Comparison of ENCODE assay signal across 8 cellular contexts in genomic region chr7:152464312-152465117, GRCh38. TPM values are rescaled to one million over a fixed set of nuclear protein-coding genes. Genes with fewer than 3 reads are reported as not detected.
DNase-seq lines count a peak whose midpoint lies in the region; ATAC-seq, FAIRE-seq and TF ChIP-seq lines count a peak whose summit lies in the region.

No MANE protein-coding gene starts in this region.

- RAD21 ChIA-PET in GM12878 (lab: Charles Lee; ENCODE audit: unreplicated experiment), result interaction anchor here (0.8 to 3.1 kb wide), 4 partner anchors 30 to 242 kb away, joined by 3 to 16 read pairs (median 5); no protein-coding TSS in a partner anchor

- H3K4me1 Mint-ChIP-seq in T-helper 2 cell treated with Interferon-gamma antibody and Interleukin-4, amounts not matched to agents 5 μg/mL and 100 μg/mL, for 36 hours (ENCODE audit: low read depth), result peaks cover 8% of the 10 kb centered on the region

- TF ChIP-seq CTCF in LNCaP clone FGC (IDR thresholded peaks at IDR 0.05; ENCODE audit: control insufficient read depth, extremely low read depth, insufficient read depth), result no peak
- no peak for TF ChIP-seq CTCF in GM12878 (IDR thresholded peaks at IDR 0.05 in 2 of 3, conservative IDR thresholded peaks at IDR 0.05 in 1 of 3; ENCODE audit: control insufficient read depth in 2 of 3, extremely low read depth in 1 of 3, insufficient read depth in 1 of 3, low read depth in 3 of 3, low read length in 3 of 3)
- TF ChIP-seq CTCF in gastrocnemius medialis (IDR thresholded peaks at IDR 0.05 in 4 of 5, conservative IDR thresholded peaks at IDR 0.05 in 1 of 5), result peak in 2 of 5 experiments; percentile 21

- no peak; a peak in 2 of 4 replicates for TF ChIP-seq EP300 in GM12878 (IDR thresholded peaks at IDR 0.05; ENCODE audit: borderline replicate concordance in 1 of 2, control insufficient read depth in 1 of 2, low read depth in 2 of 2, low read length in 2 of 2)

- H3K27me3 ChIP-seq in GM12878 (replicated peaks in 1 of 2; ENCODE audit: control insufficient read depth in 2 of 2, insufficient read depth in 2 of 2, low read length in 1 of 2) (no peaks in the 10 kb centered on the region), iPS-15b (ENCODE audit: control insufficient read depth, insufficient read depth, low read length) (no peaks in the 10 kb centered on the region), gastrocnemius medialis (no peaks in the 10 kb centered on the region)

- peak; percentile 63 for ATAC-seq in GM12878
- peak; percentile 55 to 61 for ATAC-seq in gastrocnemius medialis

- WGBS in GM12878 (ENCODE audit: insufficient coverage, insufficient replicate concordance, low lambda C conversion rate, missing lambda C conversion rate), result 1% methylated on average over 54 of the region's 91 CpGs

- POLR2A ChIA-PET in GM12878 (lab: Charles Lee), result interaction anchor here (0.6 to 2.2 kb wide), 4 partner anchors 12 to 129 kb away, joined by 3 to 9 read pairs (median 5); no protein-coding TSS in a partner anchor

- peak overlapping the region; percentile 85 for H3K27ac Mint-ChIP-seq in T-helper 2 cell treated with Interferon-gamma antibody and Interleukin-4, amounts not matched to agents 5 μg/mL and 100 μg/mL, for 36 hours

- H3K4me1 ChIP-seq in GM12878 (ENCODE audit: control insufficient read depth, insufficient read depth, low read length) (no peaks in the 10 kb centered on the region; the same call in 1 of the 2 replicates), iPS-15b (ENCODE audit: control insufficient read depth, insufficient read depth, low read length) (peaks cover 8% of the 10 kb centered on the region), gastrocnemius medialis (peaks cover 11 to 13% of the 10 kb centered on the region in 2 donors)

- H3K36me3 ChIP-seq in GM12878 (ENCODE audit: control insufficient read depth in 2 of 2, insufficient read depth in 2 of 2, low read length in 1 of 2), result no peaks in the 10 kb centered on the region
- H3K36me3 ChIP-seq in iPS-15b (ENCODE audit: control insufficient read depth, insufficient read depth, low read length), result no peaks in the 10 kb centered on the region
- no peaks in the 10 kb centered on the region for H3K36me3 ChIP-seq in gastrocnemius medialis

- no peaks in the 10 kb centered on the region for H3K9me3 Mint-ChIP-seq in T-helper 2 cell treated with Interferon-gamma antibody and Interleukin-4, amounts not matched to agents 5 μg/mL and 100 μg/mL, for 36 hours

- peak overlapping the region; percentile 90 for H3K4me3 Mint-ChIP-seq in T-helper 2 cell treated with Interferon-gamma antibody and Interleukin-4, amounts not matched to agents 5 μg/mL and 100 μg/mL, for 36 hours

- peaks cover 10% of the 10 kb centered on the region for H3K79me2 ChIP-seq in GM12878 (ENCODE audit: control insufficient read depth, insufficient read depth, low read length)

- CTCF ChIA-PET in GM12878 (lab: Yijun Ruan, JAX), result no interaction called here

- BruUV-seq in GM12878 (replicated peaks; lab: Mats Ljungman, UMichigan), result TSS peak; percentile 93

- peak overlapping the region; percentile 96 for H3K9ac ChIP-seq in GM12878 (ENCODE audit: control insufficient read depth, insufficient read depth, low read length)
- H3K9ac ChIP-seq in iPS-15b (ENCODE audit: low read depth, low read length), result no peak overlapping the region

- H3K36me3 Mint-ChIP-seq in T-helper 2 cell treated with Interferon-gamma antibody and Interleukin-4, amounts not matched to agents 5 μg/mL and 100 μg/mL, for 36 hours (ENCODE audit: low read depth), result no peaks in the 10 kb centered on the region

- FAIRE-seq in H54 (lab: Jason Lieb, UNC) (no peak), GM12878 (lab: Jason Lieb, UNC) (peak; percentile 7)

- intact Hi-C loops in GM12878 (cut with micrococcal nuclease; ENCODE audit: unreplicated experiment), result loop anchor here (5.0 to 10.0 kb wide), 2 partner anchors 130 to 213 kb away; partner anchors contain the start of gene XRCC2
- intact Hi-C loops in gastrocnemius medialis (cut with DNase I; ENCODE audit: low total_unique reads), result loop anchor here (1.0 to 10.0 kb wide), 4 partner anchors 213 to 1380 kb away; partner anchors contain the start of genes ACTR3B, AGAP3, FASTK and TMUB1

- TF ChIP-seq RAD21 in GM12878 (IDR thresholded peaks at IDR 0.05; ENCODE audit: insufficient read depth, low read depth, low read length), result 0 out of 2 replicates have a peak, but pooled peaks have one; percentile 12

- peak overlapping the region; percentile 94 for H3K4me2 ChIP-seq in GM12878 (ENCODE audit: control insufficient read depth, insufficient read depth)

- no peaks in the 10 kb centered on the region for H3K27me3 Mint-ChIP-seq in T-helper 2 cell treated with Interferon-gamma antibody and Interleukin-4, amounts not matched to agents 5 μg/mL and 100 μg/mL, for 36 hours (ENCODE audit: low read depth)

- H3K9me3 ChIP-seq in GM12878 (replicated peaks; ENCODE audit: control insufficient read depth, insufficient read depth, low read length) (no peaks in the 10 kb centered on the region), iPS-15b (ENCODE audit: control insufficient read depth, insufficient read depth, low read length) (no peaks in the 10 kb centered on the region), gastrocnemius medialis (no peaks in the 10 kb centered on the region)

- H3K27ac ChIP-seq in GM12878 (ENCODE audit: control insufficient read depth, insufficient read depth) (peak overlapping the region; percentile 96), gastrocnemius medialis (peak overlapping the region; percentile 90 to 100 (median 98))

- H3K4me3 ChIP-seq in LNCaP clone FGC (ENCODE audit: low read depth, low read length), result peak overlapping the region; percentile 80
- peak overlapping the region; percentile 83 for H3K4me3 ChIP-seq in GM12878
- H3K4me3 ChIP-seq in iPS-15b (ENCODE audit: low read depth, low read length), result peak overlapping the region; percentile 79
- peak overlapping the region; percentile 77 to 99 (median 78) for H3K4me3 ChIP-seq in gastrocnemius medialis

- DNase-seq in NCI-H1436 (lab: John Stamatoyannopoulos, UW), result peak; percentile 56
- DNase-seq in NCI-H1436 treated with DMSO at 0.1 percent for 48 hours (lab: John Stamatoyannopoulos, UW), result no peak
- DNase-seq in H54 (ENCODE audit: insufficient read length, low spot score), result peak; percentile 74
- peak; percentile 34 for DNase-seq in LNCaP clone FGC (ENCODE audit: low read depth)
- DNase-seq in T-helper 2 cell treated with Interferon-gamma antibody and Interleukin-4, amounts not matched to agents 5 μg/mL and 100 μg/mL, for 36 hours (ENCODE audit: low spot score), result peak; percentile 81
- no peak for DNase-seq in GM12878 (ENCODE audit: low read depth, low spot score)
- peak; percentile 49 to 63 for DNase-seq in gastrocnemius medialis

- TF ChIP-seq POLR2A in H54 (IDR thresholded peaks at IDR 0.05; ENCODE audit: low read depth, low read length) (no peak), GM12878 (IDR thresholded peaks at IDR 0.05; ENCODE audit: low read depth, low read length) (peak; percentile 59), gastrocnemius medialis (IDR thresholded peaks at IDR 0.05) (peak; percentile 13 to 48)

- H4K20me1 ChIP-seq in GM12878 (ENCODE audit: control insufficient read depth, insufficient read depth), result no peaks in the 10 kb centered on the region

- SMC1A ChIA-PET in GM12878 (lab: Charles Lee; ENCODE audit: uncharacterized antibody, unreplicated experiment), result interaction anchor here (1.3 to 2.4 kb wide), 4 partner anchors 30 to 210 kb away, joined by 3 to 7 read pairs (median 4); no protein-coding TSS in a partner anchor

- peak overlapping the region; percentile 84 for H2AFZ ChIP-seq in GM12878 (ENCODE audit: control insufficient read depth, low read depth, low read length)

- in situ Hi-C loops in GM12878 (cut with MboI) (no loop called here), gastrocnemius medialis (cut with MboI; ENCODE audit: low sequenced_read_pairs in 4 of 4) (no loop called here)

TF ChIP-seq in GM12878, 131 proteins besides CTCF, POLR2A, EP300 and RAD21 (continues in another document):
- TF ChIP-seq TARDBP (IDR thresholded peaks at IDR 0.05; ENCODE audit: borderline replicate concordance), result peak; percentile 89
- no peak for TF ChIP-seq NFYA (IDR thresholded peaks at IDR 0.05; ENCODE audit: borderline replicate concordance, low read depth, low read length)
- TF ChIP-seq NRF1 (conservative IDR thresholded peaks at IDR 0.05; ENCODE audit: low read depth, low read length), result no peak

RNA-seq across cellular contexts. Expression of gene KMT2C, which starts 28.7 kb away (rescaled TPM):
- 533 and 539 TPM in 2 replicates for total RNA-seq in GM12878 (2013; cell fraction: nucleolus; rRNA removed)
- 18.6 and 23.9 TPM in 2 replicates for total RNA-seq in GM12878 (2014; rRNA removed)
- total RNA-seq in GM12878 (2014; rRNA removed; fragmentation: Illumina TruSeq; extraction: Trizol), result 22.5 and 24.4 TPM in 2 replicates
- total RNA-seq in GM12878 (2021), result 45.2 and 51.0 TPM in 2 replicates
- 20.5 TPM for polyA plus RNA-seq in GM12878 (2011; ENCODE audit: low read depth)
- polyA plus RNA-seq in GM12878 (2011; rRNA removed), result 20.1 and 21.5 TPM in 2 replicates
- polyA plus RNA-seq in GM12878 (2011; cell fraction: cytosol; rRNA removed), result 19.0 and 25.0 TPM in 2 replicates
- polyA plus RNA-seq in GM12878 (2011; cell fraction: nucleus; rRNA removed), result 45.9 and 55.3 TPM in 2 replicates
- 18.9 and 21.4 TPM in 2 replicates for polyA plus RNA-seq in GM12878 (2012)
- 23.2 and 27.7 TPM in 2 replicates for polyA plus RNA-seq in GM12878 (2014; fragmentation: Illumina TruSeq; extraction: Trizol)
- polyA plus RNA-seq in GM12878 (2014; fragmentation: Nextera tagmentation; extraction: Ambion mirVana), result 10 to 100 TPM in 1 of 2 experiments, 1 to 10 TPM in 1; 3.3 to 11.0 TPM
- 16.4 and 19.7 TPM in 2 replicates for polyA plus RNA-seq in GM12878 (2014; rRNA removed)
- polyA plus RNA-seq in GM12878 (2016; fragmentation: Nextera tagmentation; extraction: Ambion mirVana), result 10 to 100 TPM; 10.9 to 14.4 TPM
- 90.8 and 145 TPM in 2 replicates for polyA minus RNA-seq in GM12878 (2011; rRNA and poly(A)+ RNA removed)
- polyA minus RNA-seq in GM12878 (2011; cell fraction: cytosol; rRNA and poly(A)+ RNA removed), result 31.4 and 32.6 TPM in 2 replicates
- polyA minus RNA-seq in GM12878 (2011; cell fraction: nucleus; rRNA and poly(A)+ RNA removed), result 97.8 and 125 TPM in 2 replicates
- 10 to 100 TPM; 44.1 to 67.6 (median 63.9) TPM for total RNA-seq in gastrocnemius medialis

Comparison
In these comparisons a context has a peak if more than half of its experiments do, and no peak if none do; other contexts are left out.
1. DNase-seq: peak in NCI-H1436 (single experiment), H54 (single experiment), LNCaP clone FGC (single experiment), T-helper 2 cell treated with Interferon-gamma antibody and Interleukin-4, amounts not matched to agents 5 μg/mL and 100 μg/mL, for 36 hours (single experiment) and gastrocnemius medialis (2 of 2); none in NCI-H1436 treated with DMSO at 0.1 percent for 48 hours (single experiment) and GM12878 (single experiment).
2. Peak in every context shown above with its lines, with median percentiles within 50 percentile points of each other: H3K4me3 ChIP-seq.